In genomic region chr7:139109188-139109982, GRCh38 we compare ENCODE assay signal across 8 cellular contexts. TPM values are rescaled to one million over a fixed set of nuclear protein-coding genes. Genes with fewer than 3 reads are reported as not detected.
A peak's percentile ranks its signal among the peaks of the same experiment; 100 is the strongest.
DNase-seq lines count a peak whose midpoint lies in the region; ATAC-seq, FAIRE-seq and TF ChIP-seq lines count a peak whose summit lies in the region.

ZC3HAV1 (minus strand) TSS chr7:139109720; CDS start chr7:139109331, 389 bp downstream.

- no peaks in the 10 kb centered on the region for H3K9me3 ChIP-seq in T-helper 17 cell (ENCODE audit: control insufficient read depth, low read length, poor library complexity, severe bottlenecking)
- no peaks in the 10 kb centered on the region for H3K9me3 ChIP-seq in uterus

- ATAC-seq in HG02678 (IDR thresholded peaks at IDR 0.05; ENCODE audit: unreplicated experiment) = peak; percentile 76
- peak; percentile 87 for ATAC-seq in T-helper 17 cell
- peak; percentile 96 for ATAC-seq in left ventricle myocardium superior

- peak in 1 of 4 experiments; percentile 8 for TF ChIP-seq CTCF in uterus (IDR thresholded peaks at IDR 0.05)

- no peaks in the 10 kb centered on the region for H3K36me3 ChIP-seq in uterus

- no peaks in the 10 kb centered on the region for H3K27me3 Mint-ChIP-seq in T-helper 17 cell

- H3K27ac Mint-ChIP-seq in T-helper 17 cell = peak within 1 kb of the TSS; percentile 99

- peak within 1 kb of the TSS; percentile 96 to 97 for H3K27ac ChIP-seq in uterus

- peaks cover 40% of the 10 kb centered on the region for H3K4me1 Mint-ChIP-seq in T-helper 17 cell

- DNase-seq in GM12891 (ENCODE audit: insufficient read length, low spot score) (peak; percentile 63), NCI-H1417 (lab: John Stamatoyannopoulos, UW) (peak; percentile 83 to 94 (median 83)), T-helper 17 cell (peak; percentile 75 to 82 (median 79)), amygdala (lab: John Stamatoyannopoulos, UW) (peak in 47 of 56 donors; percentile 11 to 74 (median 52)), left ventricle myocardium superior (peak; percentile 90), putamen (ENCODE audit: low spot score) (peak; percentile 49), uterus (peak; percentile 83 to 87)

- FAIRE-seq in GM12891 (lab: Jason Lieb, UNC) = peak; percentile 82

- peaks cover 0 to 8% of the 10 kb centered on the region in 2 donors for H3K4me1 ChIP-seq in uterus

- peak within 1 kb of the TSS; percentile 96 for H3K4me3 Mint-ChIP-seq in T-helper 17 cell

- intact Hi-C loops in left ventricle myocardium superior (cut with micrococcal nuclease) = no loop called here
- intact Hi-C loops in uterus (cut with DNase I; ENCODE audit: low total_unique reads) = no loop called here

- H3K4me3 ChIP-seq in uterus = peak within 1 kb of the TSS; percentile 78 to 89

- no peaks in the 10 kb centered on the region for H3K27me3 ChIP-seq in uterus

- TF ChIP-seq POLR2A in GM12891 (IDR thresholded peaks at IDR 0.05; ENCODE audit: low read depth, low read length) (peak; percentile 83), uterus (IDR thresholded peaks at IDR 0.05) (peak; percentile 34 to 41)

- H3K36me3 Mint-ChIP-seq in T-helper 17 cell (ENCODE audit: low read depth) = peaks cover 16% of the 10 kb centered on the region

TF ChIP-seq in GM12891, 5 proteins besides CTCF, POLR2A, EP300 and RAD21:
- TF ChIP-seq TAF1 (IDR thresholded peaks at IDR 0.05; ENCODE audit: low read depth, low read length) (peak; percentile 65; the same call in 1 of the 2 replicates), POLR2AphosphoS5 (IDR thresholded peaks at IDR 0.05; ENCODE audit: low read depth, low read length) (peak; percentile 46; the same call in 1 of the 2 replicates), SPI1 (IDR thresholded peaks at IDR 0.05; ENCODE audit: low read depth, low read length) (no peak), POU2F2 (IDR thresholded peaks at IDR 0.05; ENCODE audit: low read depth, low read length) (no peak)

RNA-seq across cellular contexts. Expression of gene ZC3HAV1, which starts in this region (rescaled TPM):
- polyA plus RNA-seq in GM12891 (2012; ENCODE audit: low read depth, missing spikeins) = 20.3 TPM
- 100 to 1,000 TPM; 154 to 177 TPM for total RNA-seq in T-helper 17 cell
- total RNA-seq in left ventricle myocardium superior = 7.1 TPM
- total RNA-seq in uterus = 10 to 100 TPM; 14.1 to 39.7 (median 29.2) TPM

Comparison
In these comparisons a context has a peak if more than half of its experiments do, and no peak if none do; other contexts are left out.
1. Peak in every context shown above with its lines: DNase-seq, ATAC-seq, H3K4me3 ChIP-seq and H3K27ac ChIP-seq.